Comparison of ENCODE assay signal across 8 cellular contexts in genomic region chr14:91872517-91873470, GRCh38. TPM values are rescaled to one million over a fixed set of nuclear protein-coding genes. Genes with fewer than 3 reads are reported as not detected.
A peak's percentile ranks its signal among the peaks of the same experiment; 100 is the strongest.
DNase-seq lines count a peak whose midpoint lies in the region; ATAC-seq and TF ChIP-seq lines count a peak whose summit lies in the region.

No MANE protein-coding gene starts in this region.

- H3K27me3 ChIP-seq in uterus, result no peaks in the 10 kb centered on the region

- TF ChIP-seq CTCF in AG10803 (conservative IDR thresholded peaks at IDR 0.05; ENCODE audit: low read length) (no peak), uterus (IDR thresholded peaks at IDR 0.05) (no peak)

- no peaks in the 10 kb centered on the region for H3K36me3 ChIP-seq in uterus

- H3K27ac ChIP-seq in uterus, result peak overlapping the region in 1 of 2 donors; percentile 2

- ATAC-seq in GM19455 (IDR thresholded peaks at IDR 0.05; ENCODE audit: unreplicated experiment), result peak; percentile 29

- in situ Hi-C loops in KBM-7 (cut with MboI; ENCODE audit: low pct_unique_long_range_greater_than_20kb, low sequenced_read_pairs), result no loop called here

- TF ChIP-seq POLR2A in uterus (IDR thresholded peaks at IDR 0.05), result no peak

- DNase-seq in AG10803 (ENCODE audit: low read depth), result peak; percentile 86
- DNase-seq in KBM-7, result peak; percentile 50
- peak; percentile 20 for DNase-seq in activated gamma-delta T cell (lab: John Stamatoyannopoulos, UW)
- peak; percentile 36 for DNase-seq in iPS-NIHi11 (ENCODE audit: low spot score)
- peak; percentile 48 to 63 for DNase-seq in uterus
- no peak for DNase-seq in D341Med (ENCODE audit: low spot score)
- DNase-seq in GM19240 (ENCODE audit: insufficient read length, low spot score), result no peak

- intact Hi-C loops in uterus (cut with DNase I; ENCODE audit: low total_unique reads), result no loop called here

- no peak overlapping the region for H3K4me3 ChIP-seq in AG10803 (ENCODE audit: low read length)
- H3K4me3 ChIP-seq in uterus, result no peak overlapping the region

- no peaks in the 10 kb centered on the region for H3K4me1 ChIP-seq in uterus

- H3K9me3 ChIP-seq in uterus, result no peaks in the 10 kb centered on the region

RNA-seq across cellular contexts. Expression of gene TC2N, which starts 5.5 kb away (rescaled TPM):
- total RNA-seq in uterus, result 10 to 100 TPM; 25.4 to 79.1 (median 36.5) TPM

Comparison
In these comparisons a context has a peak if more than half of its experiments do, and no peak if none do; other contexts are left out.
1. DNase-seq: peak in AG10803 (single experiment), KBM-7 (single experiment), activated gamma-delta T cell (single experiment), iPS-NIHi11 (single experiment) and uterus (2 of 2); none in D341Med (single experiment) and GM19240 (single experiment).